In genomic region chr12:91355150-91356006, GRCh38 we compare ENCODE assay signal across 8 cellular contexts.
A peak's percentile ranks its signal among the peaks of the same experiment; 100 is the strongest.
DNase-seq lines count a peak whose midpoint lies in the region; ATAC-seq, FAIRE-seq and TF ChIP-seq lines count a peak whose summit lies in the region.

No MANE protein-coding gene starts in this region.

- H3K27me3 Mint-ChIP-seq in T-helper 17 cell: peaks cover 37% of the 10 kb centered on the region

- no peak overlapping the region for H3K27ac Mint-ChIP-seq in T-helper 17 cell

- DNase-seq in A172 (ENCODE audit: low spot score) (peak; percentile 59), GM12891 (ENCODE audit: insufficient read length, low spot score) (peak; percentile 2), NCI-H1092 (lab: John Stamatoyannopoulos, UW) (peak; percentile 43), T-helper 17 cell (peak in 1 of 3 donors; percentile 18), cardiac fibroblast (ENCODE audit: low read depth in 2 of 2) (peak; percentile 86 to 88)
- DNase-seq in stimulated activated CD4-positive, alpha-beta T cell treated with anti-CD3 and anti-CD28 coated beads, Interleukin-15, amount 100 ng/mL, for 48 hours (ENCODE audit: low read depth in 2 of 2): peak; percentile 16 to 19

- H3K4me1 Mint-ChIP-seq in T-helper 17 cell: peaks cover 6% of the 10 kb centered on the region

- peak; percentile 89 for TF ChIP-seq CTCF in cardiac fibroblast (IDR thresholded peaks at IDR 0.05; ENCODE audit: low read depth, low read length)

- FAIRE-seq in GM12891 (lab: Jason Lieb, UNC): peak; percentile 90
- peak; percentile 74 for FAIRE-seq in islet of Langerhans (lab: Jason Lieb, UNC)

- no peak overlapping the region for H3K4me3 ChIP-seq in cardiac fibroblast (replicated peaks in 1 of 2; ENCODE audit: low read depth in 2 of 2, low read length in 2 of 2)

- no peak for TF ChIP-seq POLR2A in GM12891 (IDR thresholded peaks at IDR 0.05; ENCODE audit: low read depth, low read length)

- peak overlapping the region; percentile 49 for H3K4me3 Mint-ChIP-seq in T-helper 17 cell

- no peaks in the 10 kb centered on the region for H3K36me3 Mint-ChIP-seq in T-helper 17 cell (ENCODE audit: low read depth)

- H3K9me3 ChIP-seq in T-helper 17 cell (ENCODE audit: control insufficient read depth, low read length, poor library complexity, severe bottlenecking): no peaks in the 10 kb centered on the region

- ATAC-seq in HG02678 (IDR thresholded peaks at IDR 0.05; ENCODE audit: unreplicated experiment) (peak; percentile 95), T-helper 17 cell (peak; percentile 82)

TF ChIP-seq in GM12891, 5 proteins besides CTCF, POLR2A, EP300 and RAD21:
- no peak for TF ChIP-seq PAX5 (IDR thresholded peaks at IDR 0.05; ENCODE audit: insufficient read depth, low read length, severe bottlenecking)
- no peak for TF ChIP-seq SPI1 (IDR thresholded peaks at IDR 0.05; ENCODE audit: low read depth, low read length)
- no peak for TF ChIP-seq TAF1 (IDR thresholded peaks at IDR 0.05; ENCODE audit: low read depth, low read length)
- no peak for TF ChIP-seq POLR2AphosphoS5 (IDR thresholded peaks at IDR 0.05; ENCODE audit: low read depth, low read length)
- no peak for TF ChIP-seq POU2F2 (IDR thresholded peaks at IDR 0.05; ENCODE audit: low read depth, low read length)
